ENCODE assay signal across 31 cellular contexts in the genomic region with DNA sequence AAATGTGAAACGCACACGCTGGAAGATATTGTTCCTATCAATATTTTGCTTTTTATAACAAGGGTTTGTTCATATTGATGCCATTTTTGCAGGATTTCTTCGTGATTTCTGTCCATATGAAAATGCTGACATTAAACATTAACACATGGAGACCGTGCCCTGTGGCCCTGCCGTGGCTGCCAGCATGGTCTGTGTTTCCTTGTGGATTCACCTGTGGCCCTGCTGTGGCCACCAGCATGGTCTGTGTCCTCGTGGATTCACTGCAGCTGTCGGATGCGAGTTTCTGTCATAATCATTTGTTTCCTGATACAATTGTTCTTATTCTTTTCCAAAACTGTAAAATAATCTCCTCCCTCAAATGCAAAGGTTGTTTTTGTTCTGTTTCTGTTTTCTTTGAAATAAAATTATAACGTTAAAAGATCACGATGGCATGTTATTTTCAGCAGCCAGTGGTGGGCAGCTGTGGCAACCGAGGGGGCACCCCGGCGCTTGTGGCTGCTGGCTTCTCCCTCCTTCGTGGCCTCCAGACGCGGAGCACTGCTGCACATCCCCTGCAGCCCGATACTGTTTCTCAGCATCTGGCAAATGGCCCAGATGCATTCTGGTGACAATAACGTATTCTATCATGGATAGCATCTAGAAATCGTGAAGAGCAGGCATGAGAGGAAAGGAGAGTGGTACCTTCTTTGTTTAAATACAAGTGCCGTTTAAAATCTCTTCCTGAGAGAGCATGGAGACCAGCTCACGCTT.
DNase-seq lines count a peak whose midpoint lies in the region; ATAC-seq, FAIRE-seq and TF ChIP-seq lines count a peak whose summit lies in the region.
"Had no signal": no experiment of that assay in that cellular context is flagged by ENCODE, and none has a peak within 500 bp of the region (broad histone marks: within the 10 kb centered on the region; RNA-seq: fewer than 3 reads in every experiment).

No MANE protein-coding gene starts in this region.

- H3K27ac ChIP-seq in CD8-positive, alpha-beta memory T cell (ENCODE audit: low read depth, low read length) = no peak overlapping the region
- H3K27ac ChIP-seq: 22Rv1; ascending aorta; BLaER1 treated with 17β-estradiol and CSF1 and Interleukin-3, amounts not matched to agents 10 nM and 100 nM; cardiac muscle cell; coronary artery; ovary had no signal

- DNase-seq in NCI-H2107 (lab: John Stamatoyannopoulos, UW) = peak; percentile 20
- no peak for DNase-seq in NCI-H2107 treated with DMSO at 0.1 percent for 48 hours (lab: John Stamatoyannopoulos, UW; ENCODE audit: unreplicated experiment)
- DNase-seq in NCI-H1092 treated with DMSO at 0.1 percent for 48 hours (lab: John Stamatoyannopoulos, UW) = peak; percentile 89
- DNase-seq in NCI-H345 treated with DMSO at 0.1 percent for 48 hours (lab: John Stamatoyannopoulos, UW; ENCODE audit: unreplicated experiment) = peak; percentile 66
- peak; percentile 35 for DNase-seq in mesenteric fat pad (ENCODE audit: low spot score)
- DNase-seq in H54 (ENCODE audit: insufficient read length, low spot score) = no peak
- no peak for DNase-seq in CD8-positive, alpha-beta memory T cell
- DNase-seq in naive thymus-derived CD8-positive, alpha-beta T cell = no peak
- DNase-seq: activated CD8-positive, alpha-beta memory T cell treated with anti-CD3 and anti-CD28 coated beads for 24 hours; activated gamma-delta T cell treated with Interleukin-2 at 50 U/mL for 16 hours; activated naive CD8-positive, alpha-beta T cell treated with anti-CD3 and anti-CD28 coated beads, Interleukin-2, amount 10 ng/mL, durations not matched to agents 7 days and 5 days; effector CD8-positive, alpha-beta T cell; H7; hippocampal formation; NCI-H526; ovary; SHP77 had no signal

- POLR2A ChIA-PET in CD8-positive, alpha-beta memory T cell (lab: Charles Lee) = no interaction called here
- POLR2A ChIA-PET in naive thymus-derived CD8-positive, alpha-beta T cell (lab: Charles Lee) = interaction anchor here (0.6 to 0.7 kb wide), 2 partner anchors 224 to 418 kb away, joined by 3 read pairs; no protein-coding TSS in a partner anchor

- ATAC-seq in naive thymus-derived CD8-positive, alpha-beta T cell = no peak
- ATAC-seq: K562; Panc1; stimulated activated memory B cell treated with anti-CD40 and anti-IgM and Interleukin-4, amounts not matched to agents 10 μg/mL and 1 μg/mL and 100 μg/mL, for 72 hours had no signal

- peaks cover 22 to 37% (median 22%) of the 10 kb centered on the region in 3 donors for H3K4me1 Mint-ChIP-seq in CD8-positive, alpha-beta memory T cell
- H3K4me1 Mint-ChIP-seq in naive thymus-derived CD8-positive, alpha-beta T cell = peaks cover 8 to 33% (median 20%) of the 10 kb centered on the region in 4 donors

- TF ChIP-seq POLR2A in H54 (IDR thresholded peaks at IDR 0.05; ENCODE audit: low read depth, low read length) = no peak

- no peaks in the 10 kb centered on the region for H3K27me3 Mint-ChIP-seq in CD8-positive, alpha-beta memory T cell
- H3K27me3 Mint-ChIP-seq in naive thymus-derived CD8-positive, alpha-beta T cell = no peaks in the 10 kb centered on the region
- H3K27me3 Mint-ChIP-seq: activated naive CD8-positive, alpha-beta T cell treated with anti-CD3 and anti-CD28 coated beads, Interleukin-2, amount 10 ng/mL, durations not matched to agents 7 days and 5 days; stimulated activated memory B cell treated with anti-CD40 and anti-IgM and Interleukin-4, amounts not matched to agents 10 μg/mL and 1 μg/mL and 100 μg/mL, for 72 hours; type B pancreatic cell had no signal

- peaks cover 17 to 39% (median 18%) of the 10 kb centered on the region in 3 donors for H3K36me3 Mint-ChIP-seq in CD8-positive, alpha-beta memory T cell
- peaks cover 0 to 19% (median 17%) of the 10 kb centered on the region in 3 donors for H3K36me3 Mint-ChIP-seq in naive thymus-derived CD8-positive, alpha-beta T cell

- no peaks in the 10 kb centered on the region for H3K27me3 ChIP-seq in CD8-positive, alpha-beta memory T cell (ENCODE audit: insufficient read depth, low read length, poor library complexity, severe bottlenecking)
- H3K27me3 ChIP-seq: ascending aorta; BLaER1 treated with 17β-estradiol and CSF1 and Interleukin-3, amounts not matched to agents 10 nM and 100 nM; cardiac muscle cell; ovary had no signal

- H3K4me1 ChIP-seq in CD8-positive, alpha-beta memory T cell (ENCODE audit: insufficient read depth, low read length) = peaks cover 14% of the 10 kb centered on the region
- H3K4me1 ChIP-seq: ascending aorta had no signal

- H3K9me3 ChIP-seq in CD8-positive, alpha-beta memory T cell (ENCODE audit: low read length) = no peaks in the 10 kb centered on the region
- H3K9me3 ChIP-seq: BLaER1 treated with 17β-estradiol and CSF1 and Interleukin-3, amounts not matched to agents 10 nM and 100 nM; ovary had no signal

- H3K4me3 Mint-ChIP-seq in CD8-positive, alpha-beta memory T cell = peak overlapping the region in 1 of 7 donors; percentile 9
- peak overlapping the region in 1 of 10 donors; percentile 45 for H3K4me3 Mint-ChIP-seq in naive thymus-derived CD8-positive, alpha-beta T cell
- H3K4me3 Mint-ChIP-seq: activated naive CD8-positive, alpha-beta T cell treated with anti-CD3 and anti-CD28 coated beads, Interleukin-2, amount 10 ng/mL, durations not matched to agents 7 days and 5 days; stimulated activated memory B cell treated with anti-CD40 and anti-IgM and Interleukin-4, amounts not matched to agents 10 μg/mL and 1 μg/mL and 100 μg/mL, for 72 hours; T-helper 2 cell treated with Interferon-gamma antibody and Interleukin-4, amounts not matched to agents 5 μg/mL and 100 μg/mL, for 36 hours; type B pancreatic cell had no signal

- H3K4me3 ChIP-seq in CD8-positive, alpha-beta memory T cell (ENCODE audit: low read length) = no peak overlapping the region
- H3K4me3 ChIP-seq: ascending aorta; BLaER1 treated with 17β-estradiol and CSF1 and Interleukin-3, amounts not matched to agents 10 nM and 100 nM; cardiac muscle cell; coronary artery; K562; lung; ovary had no signal

- CTCF ChIA-PET in CD8-positive, alpha-beta memory T cell (lab: Charles Lee) = interaction anchor here (0.6 kb wide), 1 partner anchor 9 kb away, joined by 3 read pairs; no protein-coding TSS in a partner anchor

- H3K9me3 Mint-ChIP-seq in CD8-positive, alpha-beta memory T cell = no peaks in the 10 kb centered on the region
- H3K9me3 Mint-ChIP-seq in naive thymus-derived CD8-positive, alpha-beta T cell = no peaks in the 10 kb centered on the region
- H3K9me3 Mint-ChIP-seq: activated naive CD8-positive, alpha-beta T cell treated with anti-CD3 and anti-CD28 coated beads, Interleukin-2, amount 10 ng/mL, durations not matched to agents 7 days and 5 days; stimulated activated memory B cell treated with anti-CD40 and anti-IgM and Interleukin-4, amounts not matched to agents 10 μg/mL and 1 μg/mL and 100 μg/mL, for 72 hours; T-helper 2 cell treated with Interferon-gamma antibody and Interleukin-4, amounts not matched to agents 5 μg/mL and 100 μg/mL, for 36 hours; type B pancreatic cell had no signal

- H3K27ac Mint-ChIP-seq in CD8-positive, alpha-beta memory T cell = peak overlapping the region in 1 of 8 donors; percentile 47
- H3K27ac Mint-ChIP-seq in naive thymus-derived CD8-positive, alpha-beta T cell = peak overlapping the region in 3 of 10 donors; percentile 25 to 84 (median 41)
- H3K27ac Mint-ChIP-seq: activated naive CD8-positive, alpha-beta T cell treated with anti-CD3 and anti-CD28 coated beads, Interleukin-2, amount 10 ng/mL, durations not matched to agents 7 days and 5 days; stimulated activated memory B cell treated with anti-CD40 and anti-IgM and Interleukin-4, amounts not matched to agents 10 μg/mL and 1 μg/mL and 100 μg/mL, for 72 hours; T-helper 2 cell treated with Interferon-gamma antibody and Interleukin-4, amounts not matched to agents 5 μg/mL and 100 μg/mL, for 36 hours; type B pancreatic cell had no signal

- FAIRE-seq in H54 (lab: Jason Lieb, UNC) = no peak
- FAIRE-seq: GM18507, GM19239, HTR-8/SVneo, K562 had no signal

- H3K36me3 ChIP-seq in CD8-positive, alpha-beta memory T cell (ENCODE audit: insufficient read depth, low read length) = no peaks in the 10 kb centered on the region
- H3K36me3 ChIP-seq: cardiac muscle cell, ovary had no signal

Comparison
In these comparisons a context has a peak if more than half of its experiments do, and no peak if none do; other contexts are left out.
1. DNase-seq: peak in NCI-H2107 (single experiment), NCI-H1092 treated with DMSO at 0.1 percent for 48 hours (single experiment), NCI-H345 treated with DMSO at 0.1 percent for 48 hours (single experiment) and mesenteric fat pad (single experiment); none in NCI-H2107 treated with DMSO at 0.1 percent for 48 hours (single experiment), H54 (single experiment), CD8-positive, alpha-beta memory T cell (0 of 5) and naive thymus-derived CD8-positive, alpha-beta T cell (0 of 10).